ENCODE assay signal across 1 cellular context in the genomic region with DNA sequence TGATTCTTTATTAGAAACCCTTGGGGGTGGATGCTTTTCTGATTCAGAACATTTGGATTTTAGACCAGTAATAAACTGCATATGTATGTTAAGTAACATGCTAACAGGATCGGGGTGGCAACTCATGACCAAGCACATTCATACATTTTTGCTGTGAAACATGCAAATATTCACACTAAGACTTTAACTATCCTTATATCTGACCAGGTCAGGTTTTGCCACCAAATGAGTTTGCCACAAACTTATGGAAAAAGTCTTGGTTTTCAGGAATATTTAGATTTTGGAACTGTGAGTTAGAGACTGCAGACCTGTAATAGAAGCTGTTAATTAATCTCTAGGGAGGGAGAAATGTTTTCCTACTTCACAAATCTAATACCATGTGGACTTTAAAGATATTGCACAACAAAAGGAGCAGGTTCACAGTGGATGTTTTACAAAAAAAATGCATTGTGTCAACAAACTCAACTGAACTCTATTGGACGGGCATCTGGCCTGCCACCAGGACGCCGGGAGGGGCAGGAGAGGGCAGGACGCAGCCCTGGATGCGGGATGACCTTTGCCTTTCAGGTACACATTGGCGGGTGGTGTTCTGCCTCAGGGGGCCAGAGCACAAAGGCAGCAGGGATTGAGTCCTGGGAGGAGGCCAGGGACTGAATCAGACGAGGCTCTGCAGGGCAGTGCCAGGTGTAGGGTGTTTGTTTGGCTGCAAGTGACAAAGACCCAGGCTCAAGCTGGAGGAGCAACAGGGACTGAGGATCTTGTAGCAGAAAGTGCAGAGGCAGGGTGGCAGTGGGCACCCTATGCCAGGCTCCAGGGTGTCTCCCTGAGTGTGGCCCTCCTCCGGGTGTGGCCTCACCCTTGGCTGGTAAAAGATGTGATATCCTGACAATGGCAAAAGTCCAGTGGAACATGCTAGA.
TF ChIP-seq lines count a peak whose summit lies in the region.

No MANE protein-coding gene starts in this region.

TF ChIP-seq in H1, 55 proteins besides CTCF, POLR2A, EP300 and RAD21:
- TF ChIP-seq GABPA (IDR thresholded peaks at IDR 0.05; ENCODE audit: borderline replicate concordance, insufficient read depth, low read length) (no peak), NRF1 (IDR thresholded peaks at IDR 0.05; ENCODE audit: low read depth, low read length) (no peak), KDM4A (IDR thresholded peaks at IDR 0.05; ENCODE audit: low read depth, low read length, severe bottlenecking) (no peak), TEAD4 (IDR thresholded peaks at IDR 0.05; ENCODE audit: low read depth, low read length) (no peak), HDAC2 (IDR thresholded peaks at IDR 0.05; ENCODE audit: borderline replicate concordance in 1 of 2, low read depth in 2 of 2, low read length in 2 of 2) (no peak), ZNF274 (IDR thresholded peaks at IDR 0.05; ENCODE audit: borderline replicate concordance, extremely low read depth, low read length) (no peak), CHD1 (IDR thresholded peaks at IDR 0.05; ENCODE audit: low read depth, low read length) (no peak)
- TF ChIP-seq, protein P1, sequence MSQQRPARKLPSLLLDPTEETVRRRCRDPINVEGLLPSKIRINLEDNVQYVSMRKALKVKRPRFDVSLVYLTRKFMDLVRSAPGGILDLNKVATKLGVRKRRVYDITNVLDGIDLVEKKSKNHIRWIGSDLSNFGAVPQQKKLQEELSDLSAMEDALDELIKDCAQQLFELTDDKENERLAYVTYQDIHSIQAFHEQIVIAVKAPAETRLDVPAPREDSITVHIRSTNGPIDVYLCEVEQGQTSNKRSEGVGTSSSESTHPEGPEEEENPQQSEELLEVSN (IDR thresholded peaks at IDR 0.05): no peak
- TF ChIP-seq, protein P2, sequence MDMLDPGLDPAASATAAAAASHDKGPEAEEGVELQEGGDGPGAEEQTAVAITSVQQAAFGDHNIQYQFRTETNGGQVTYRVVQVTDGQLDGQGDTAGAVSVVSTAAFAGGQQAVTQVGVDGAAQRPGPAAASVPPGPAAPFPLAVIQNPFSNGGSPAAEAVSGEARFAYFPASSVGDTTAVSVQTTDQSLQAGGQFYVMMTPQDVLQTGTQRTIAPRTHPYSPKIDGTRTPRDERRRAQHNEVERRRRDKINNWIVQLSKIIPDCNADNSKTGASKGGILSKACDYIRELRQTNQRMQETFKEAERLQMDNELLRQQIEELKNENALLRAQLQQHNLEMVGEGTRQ (IDR thresholded peaks at IDR 0.05; ENCODE audit: low read length): no peak
